ENCODE assay signal across 13 cellular contexts in the genomic region with DNA sequence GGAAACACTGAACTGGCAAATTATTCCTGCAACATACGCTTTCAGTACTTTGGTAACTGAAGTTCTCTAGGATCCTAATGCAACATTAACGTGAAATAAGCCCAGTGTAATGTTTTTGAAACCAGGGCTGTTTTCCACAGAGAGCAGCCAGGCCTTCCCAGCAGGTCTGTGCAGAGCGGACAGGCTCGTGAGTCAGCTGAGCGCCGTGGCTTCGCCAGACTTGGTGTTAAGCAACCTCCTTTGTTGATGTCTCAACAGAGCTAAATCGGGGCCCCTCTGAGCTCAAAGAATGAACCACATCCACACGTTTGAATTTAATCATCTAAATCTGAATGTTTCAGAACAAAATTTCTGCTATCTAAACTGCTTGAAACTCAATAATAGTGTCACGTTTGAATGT.
DNase-seq lines count a peak whose midpoint lies in the region; ATAC-seq and TF ChIP-seq lines count a peak whose summit lies in the region.
"Had no signal": no experiment of that assay in that cellular context is flagged by ENCODE, and none has a peak within 500 bp of the region (broad histone marks: within the 10 kb centered on the region; RNA-seq: fewer than 3 reads in every experiment).

No MANE protein-coding gene starts in this region.

- H3K36me3 ChIP-seq in rectal smooth muscle tissue (ENCODE audit: control insufficient read depth, insufficient read depth, low read length): no peaks in the 10 kb centered on the region

- DNase-seq in ELF-1 (ENCODE audit: low read depth, low spot score): peak; percentile 8
- DNase-seq in OCI-M1 (lab: John Stamatoyannopoulos, UW): peak; percentile 19
- peak; percentile 46 for DNase-seq in fibroblast of the aortic adventitia (ENCODE audit: low read depth)
- no peak for DNase-seq in DMS114 treated with DMSO at 0.1 percent for 48 hours (lab: John Stamatoyannopoulos, UW; ENCODE audit: unreplicated experiment)
- no peak for DNase-seq in NCI-H524 (lab: John Stamatoyannopoulos, UW)
- DNase-seq: activated CD4-positive, alpha-beta T cell treated with anti-CD3 and anti-CD28 coated beads for 36 hours; activated naive CD4-positive, alpha-beta T cell treated with Interleukin-2 at 50 U/mL for 16 hours; effector CD4-positive, alpha-beta T cell; NCI-H1105 had no signal

- H3K27me3 ChIP-seq in rectal smooth muscle tissue (ENCODE audit: control insufficient read depth, insufficient read depth, low read length): no peaks in the 10 kb centered on the region

- H3K27ac ChIP-seq in rectal smooth muscle tissue (ENCODE audit: low read depth, low read length): peak overlapping the region; percentile 50
- H3K27ac ChIP-seq: parathyroid adenoma had no signal

- H3K9ac ChIP-seq in rectal smooth muscle tissue (ENCODE audit: low read length): no peak overlapping the region
- H3K9ac ChIP-seq: parathyroid adenoma had no signal

- H3K4me3 ChIP-seq in fibroblast of the aortic adventitia (ENCODE audit: low read depth, low read length) (no peak overlapping the region), rectal smooth muscle tissue (ENCODE audit: low read length) (no peak overlapping the region)

- peaks cover 12% of the 10 kb centered on the region for H3K4me1 ChIP-seq in rectal smooth muscle tissue (ENCODE audit: control insufficient read depth, insufficient read depth, low read length)
- H3K4me1 ChIP-seq: parathyroid adenoma had no signal

- TF ChIP-seq CTCF in fibroblast of the aortic adventitia (IDR thresholded peaks at IDR 0.05; ENCODE audit: insufficient read depth, low read length): no peak

- ATAC-seq in HG03280 (IDR thresholded peaks at IDR 0.05; ENCODE audit: unreplicated experiment) (no peak), GM18520 (IDR thresholded peaks at IDR 0.05; ENCODE audit: unreplicated experiment) (no peak)
- ATAC-seq: activated CD4-positive, alpha-beta T cell treated with anti-CD3 and anti-CD28 coated beads for 36 hours had no signal

Comparison
In these comparisons a context has a peak if more than half of its experiments do, and no peak if none do; other contexts are left out.
1. DNase-seq: peak in ELF-1 (single experiment), OCI-M1 (single experiment) and fibroblast of the aortic adventitia (single experiment); none in DMS114 treated with DMSO at 0.1 percent for 48 hours (single experiment) and NCI-H524 (0 of 2).